ENCODE assay signal across 19 cellular contexts in genomic region chr1:11999236-11999635, GRCh38. TPM values are rescaled to one million over a fixed set of nuclear protein-coding genes. Genes with fewer than 3 reads are reported as not detected.
A peak's percentile ranks its signal among the peaks of the same experiment; 100 is the strongest.
DNase-seq lines count a peak whose midpoint lies in the region; ATAC-seq and TF ChIP-seq lines count a peak whose summit lies in the region.
"Had no signal": no experiment of that assay in that cellular context is flagged by ENCODE, and none has a peak within 500 bp of the region (broad histone marks: within the 10 kb centered on the region; RNA-seq: fewer than 3 reads in every experiment).

No MANE protein-coding gene starts in this region.

- peaks cover 40% of the 10 kb centered on the region for H3K4me1 ChIP-seq in left ventricle myocardium inferior
- H3K4me1 ChIP-seq in A673 (ENCODE audit: insufficient read depth, low read length, poor library complexity, severe bottlenecking): no peaks in the 10 kb centered on the region
- no peaks in the 10 kb centered on the region for H3K4me1 ChIP-seq in Karpas-422 (ENCODE audit: low read length)
- H3K4me1 ChIP-seq: Caco-2 had no signal

- H3K27me3 ChIP-seq in left ventricle myocardium inferior (ENCODE audit: low read depth): no peaks in the 10 kb centered on the region
- H3K27me3 ChIP-seq in A673 (replicated peaks; ENCODE audit: insufficient read depth, low read depth, low read length, poor library complexity): no peaks in the 10 kb centered on the region
- H3K27me3 ChIP-seq in Karpas-422 (ENCODE audit: low read length): no peaks in the 10 kb centered on the region
- H3K27me3 ChIP-seq: BLaER1 treated with 17β-estradiol and CSF1 and Interleukin-3, amounts not matched to agents 10 nM and 100 nM had no signal

- intact Hi-C loops in left ventricle myocardium inferior (cut with micrococcal nuclease) (no loop called here), left ventricle myocardium superior (cut with micrococcal nuclease) (no loop called here), A673 (cut with micrococcal nuclease; ENCODE audit: unreplicated experiment) (no loop called here)

- TF ChIP-seq CTCF in left ventricle myocardium inferior (IDR thresholded peaks at IDR 0.05; ENCODE audit: borderline replicate concordance) (no peak), A673 (conservative IDR thresholded peaks at IDR 0.05; ENCODE audit: low read depth, low read length) (no peak)

- no peak for ATAC-seq in activated T-cell treated with anti-CD3 and anti-CD28 coated beads, Interleukin-2, amount 50 U/mL, for 72 hours (replicated peaks in 1 of 2)
- ATAC-seq in left ventricle myocardium superior: no peak
- no peak for ATAC-seq in HG02973 (IDR thresholded peaks at IDR 0.05; ENCODE audit: unreplicated experiment)
- ATAC-seq: CD8-positive, alpha-beta T cell had no signal

- no peak overlapping the region for H3K4me3 Mint-ChIP-seq in activated T-cell treated with anti-CD3 and anti-CD28 coated beads, Interleukin-2, amount 50 U/mL, for 72 hours
- H3K4me3 Mint-ChIP-seq: B cell; CD4-positive, alpha-beta T cell; CD8-positive, alpha-beta T cell had no signal

- H3K4me1 Mint-ChIP-seq in activated T-cell treated with anti-CD3 and anti-CD28 coated beads, Interleukin-2, amount 50 U/mL, for 72 hours (ENCODE audit: low read depth): peaks cover 8% of the 10 kb centered on the region
- H3K4me1 Mint-ChIP-seq: B cell had no signal

- H3K36me3 Mint-ChIP-seq in activated T-cell treated with anti-CD3 and anti-CD28 coated beads, Interleukin-2, amount 50 U/mL, for 72 hours (ENCODE audit: insufficient read depth in 2 of 2): peaks cover 13 to 30% of the 10 kb centered on the region in 2 donors

- H3K79me2 ChIP-seq in Karpas-422 (ENCODE audit: low read length): no peaks in the 10 kb centered on the region

- H3K4me3 ChIP-seq in left ventricle myocardium inferior (no peak overlapping the region), A673 (ENCODE audit: low read depth, low read length, poor library complexity, severe bottlenecking) (no peak overlapping the region), Karpas-422 (ENCODE audit: low read length) (no peak overlapping the region)
- H3K4me3 ChIP-seq: BLaER1 treated with 17β-estradiol and CSF1 and Interleukin-3, amounts not matched to agents 10 nM and 100 nM had no signal

- POLR2A ChIA-PET in A673 (lab: Charles Lee; ENCODE audit: low non-redundant PET): no interaction called here

- H3K9ac ChIP-seq in Karpas-422 (ENCODE audit: low read length): no peak overlapping the region
- H3K9ac ChIP-seq: BLaER1 treated with 17β-estradiol and CSF1 and Interleukin-3, amounts not matched to agents 10 nM and 100 nM had no signal

- no peak for DNase-seq in activated T-cell treated with anti-CD3 and anti-CD28 coated beads, Interleukin-2, amount 50 U/mL, for 72 hours
- no peak for DNase-seq in activated T-cell treated with anti-CD3 and anti-CD28 coated beads, Interleukin-2, amount 50 U/mL, for 48 hours
- DNase-seq in left ventricle myocardium inferior (no peak), left ventricle myocardium superior (no peak), A673 (ENCODE audit: low spot score) (no peak), Karpas-422 (peak; percentile 6), SW480 (ENCODE audit: low spot score) (no peak)
- DNase-seq: 8988T; AML-193; Caco-2; Calu3; CD4-positive, alpha-beta T cell; CD8-positive, alpha-beta T cell; DMS79 treated with DMSO at 0.1 percent for 48 hours; GF-D8 had no signal

- H3K9me3 Mint-ChIP-seq in activated T-cell treated with anti-CD3 and anti-CD28 coated beads, Interleukin-2, amount 50 U/mL, for 72 hours: no peaks in the 10 kb centered on the region
- H3K9me3 Mint-ChIP-seq: CD4-positive, alpha-beta T cell; CD8-positive, alpha-beta T cell had no signal

- no peak overlapping the region for H3K4me2 ChIP-seq in Karpas-422 (ENCODE audit: low read depth, low read length, poor library complexity, severe bottlenecking)
- H3K4me2 ChIP-seq: BLaER1 treated with 17β-estradiol and CSF1 and Interleukin-3, amounts not matched to agents 10 nM and 100 nM had no signal

- no peaks in the 10 kb centered on the region for H3K9me3 ChIP-seq in left ventricle myocardium inferior (replicated peaks)
- no peaks in the 10 kb centered on the region for H3K9me3 ChIP-seq in A673 (ENCODE audit: low read depth, low read length, poor library complexity, severe bottlenecking)
- no peaks in the 10 kb centered on the region for H3K9me3 ChIP-seq in Karpas-422 (ENCODE audit: low read length)
- H3K9me3 ChIP-seq: BLaER1 treated with 17β-estradiol and CSF1 and Interleukin-3, amounts not matched to agents 10 nM and 100 nM; Caco-2 had no signal

- CTCF ChIA-PET in A673 (lab: Charles Lee): no interaction called here

- H3K36me3 ChIP-seq in left ventricle myocardium inferior (peaks cover 100% of the 10 kb centered on the region), A673 (ENCODE audit: insufficient read depth, low read length, poor library complexity, severe bottlenecking) (peaks cover 81% of the 10 kb centered on the region), Karpas-422 (ENCODE audit: insufficient read depth, low read length) (peaks cover 31% of the 10 kb centered on the region)

- no peaks in the 10 kb centered on the region for H3K27me3 Mint-ChIP-seq in activated T-cell treated with anti-CD3 and anti-CD28 coated beads, Interleukin-2, amount 50 U/mL, for 72 hours (ENCODE audit: low read depth)
- H3K27me3 Mint-ChIP-seq: B cell; CD4-positive, alpha-beta T cell had no signal

- peak overlapping the region; percentile 16 for H3K27ac ChIP-seq in left ventricle myocardium inferior (replicated peaks)
- H3K27ac ChIP-seq in A673 (ENCODE audit: low read depth, low read length, poor library complexity, severe bottlenecking): peak overlapping the region; percentile 10
- no peak overlapping the region for H3K27ac ChIP-seq in Karpas-422 (ENCODE audit: low read length)
- H3K27ac ChIP-seq: C4-2B had no signal

- peaks cover 4% of the 10 kb centered on the region; the same call in 1 of the 2 replicates for H4K20me1 ChIP-seq in Karpas-422 (ENCODE audit: insufficient read depth, low read depth, low read length)

- no peak overlapping the region for H2AFZ ChIP-seq in Karpas-422 (ENCODE audit: low read length)

- H3K27ac Mint-ChIP-seq in activated T-cell treated with anti-CD3 and anti-CD28 coated beads, Interleukin-2, amount 50 U/mL, for 72 hours: peak overlapping the region; percentile 34
- H3K27ac Mint-ChIP-seq: B cell; CD4-positive, alpha-beta T cell; CD8-positive, alpha-beta T cell had no signal

- no TSS peak for BruUV-seq in A673 (replicated peaks; lab: Mats Ljungman, UMichigan)

- H3K9me2 ChIP-seq in Karpas-422 (replicated peaks; ENCODE audit: insufficient read depth, low read length): no peaks in the 10 kb centered on the region

RNA-seq across cellular contexts. Expression of gene MFN2, which starts 19.0 kb away (rescaled TPM):
- 10 to 100 TPM; 54.8 to 66.1 TPM for total RNA-seq in activated T-cell treated with anti-CD3 and anti-CD28 coated beads, Interleukin-2, amount 50 U/mL, for 72 hours
- total RNA-seq in left ventricle myocardium inferior (663 TPM), left ventricle myocardium superior (688 TPM), A673 (2021) (157 and 160 TPM in 2 replicates)
- 26.9 and 34.1 TPM in 2 replicates for total RNA-seq in Karpas-422 (2014; rRNA removed; shearing (Covaris generic); ENCODE audit: low replicate concordance)

RNA-seq across cellular contexts. Expression of gene MIIP, which starts 20.1 kb away (rescaled TPM):
- 10 to 100 TPM; 67.3 to 80.3 TPM for total RNA-seq in activated T-cell treated with anti-CD3 and anti-CD28 coated beads, Interleukin-2, amount 50 U/mL, for 72 hours
- 16.2 TPM for total RNA-seq in left ventricle myocardium inferior
- 11.5 TPM for total RNA-seq in left ventricle myocardium superior
- total RNA-seq in A673 (2021): 43.8 and 45.9 TPM in 2 replicates
- 33.8 and 66.1 TPM in 2 replicates for total RNA-seq in Karpas-422 (2014; rRNA removed; shearing (Covaris generic); ENCODE audit: low replicate concordance)
